9 cellular contexts compared by ENCODE assay signal in genomic region chr22:22558972-22559603, GRCh38. TPM values are rescaled to one million over a fixed set of nuclear protein-coding genes. Genes with fewer than 3 reads are reported as not detected.
DNase-seq lines count a peak whose midpoint lies in the region; ATAC-seq and TF ChIP-seq lines count a peak whose summit lies in the region.
"Had no signal": no experiment of that assay in that cellular context is flagged by ENCODE, and none has a peak within 500 bp of the region (broad histone marks: within the 10 kb centered on the region; RNA-seq: fewer than 3 reads in every experiment).

Gene PRAME, minus strand, starts transcription at chr22:22559265. Its CDS starts 2,433 bp downstream, at chr22:22556832.

- H3K4me3 ChIP-seq in colonic mucosa: no peak within 1 kb of the TSS
- no peak within 1 kb of the TSS for H3K4me3 ChIP-seq in transverse colon

- POLR2A ChIA-PET in naive thymus-derived CD8-positive, alpha-beta T cell (lab: Charles Lee): no interaction called here

- no peaks in the 10 kb centered on the region for H3K4me1 ChIP-seq in colonic mucosa
- H3K4me1 ChIP-seq in transverse colon: no peaks in the 10 kb centered on the region
- H3K4me1 ChIP-seq: parathyroid adenoma had no signal

- peak within 1 kb of the TSS in 2 of 10 donors; percentile 6 to 36 for H3K4me3 Mint-ChIP-seq in naive thymus-derived CD8-positive, alpha-beta T cell

- WGBS in transverse colon (ENCODE audit: low coverage in 1 of 2), 2 donors: 50% methylated on average over 32 of the region's 32 CpGs; no CpG with 5 or more reads in 1 of the 2 donors

- in situ Hi-C loops in transverse colon (cut with MboI; ENCODE audit: low pct_ligation_motif_present in 1 of 4, low pct_unique_long_range_greater_than_20kb in 1 of 4, low sequenced_read_pairs in 3 of 4): no loop called here

- H3K36me3 ChIP-seq in colonic mucosa (no peaks in the 10 kb centered on the region), transverse colon (no peaks in the 10 kb centered on the region)

- no peak for TF ChIP-seq POLR2A in transverse colon (IDR thresholded peaks at IDR 0.05)

- no peaks in the 10 kb centered on the region for H3K36me3 Mint-ChIP-seq in naive thymus-derived CD8-positive, alpha-beta T cell

- peaks cover 0 to 3% (median 0%) of the 10 kb centered on the region in 5 donors for H3K27me3 Mint-ChIP-seq in naive thymus-derived CD8-positive, alpha-beta T cell

- intact Hi-C loops in colonic mucosa (cut with DNase I): no loop called here
- intact Hi-C loops in transverse colon (cut with DNase I; ENCODE audit: low total_unique reads): no loop called here

- peaks cover 3 to 7% (median 4%) of the 10 kb centered on the region in 4 donors for H3K4me1 Mint-ChIP-seq in naive thymus-derived CD8-positive, alpha-beta T cell

- TF ChIP-seq CTCF in colonic mucosa (IDR thresholded peaks at IDR 0.05) (peak; percentile 54), transverse colon (IDR thresholded peaks at IDR 0.05) (peak; percentile 40 to 61 (median 51))

- peak within 1 kb of the TSS in 1 of 10 donors; percentile 71 for H3K27ac Mint-ChIP-seq in naive thymus-derived CD8-positive, alpha-beta T cell

- H3K27ac ChIP-seq in colonic mucosa (no peak within 1 kb of the TSS), transverse colon (no peak within 1 kb of the TSS)
- H3K27ac ChIP-seq: parathyroid adenoma had no signal

- H3K9me3 Mint-ChIP-seq in naive thymus-derived CD8-positive, alpha-beta T cell: no peaks in the 10 kb centered on the region

- ATAC-seq in activated CD4-positive, CD25-positive, alpha-beta regulatory T cell treated with anti-CD3 and anti-CD28 coated beads, Interleukin-2, amount 50 U/mL, for 24 hours: peak; percentile 61 to 74
- ATAC-seq in naive thymus-derived CD8-positive, alpha-beta T cell: peak; percentile 79 to 88

- DNase-seq in AG20443 (ENCODE audit: low spot score) (peak; percentile 47), H4 (ENCODE audit: low spot score) (peak; percentile 70), NCI-H510A treated with DMSO at 0.1 percent for 48 hours (lab: John Stamatoyannopoulos, UW) (peak; percentile 72), colonic mucosa (peak; percentile 72), transverse colon (peak; percentile 72), superior temporal gyrus (ENCODE audit: extremely low spot score) (no peak)
- peak; percentile 36 to 82 (median 60) for DNase-seq in naive thymus-derived CD8-positive, alpha-beta T cell

- H3K9me3 ChIP-seq in colonic mucosa (no peaks in the 10 kb centered on the region), transverse colon (no peaks in the 10 kb centered on the region)

- no peak for TF ChIP-seq EP300 in transverse colon (IDR thresholded peaks at IDR 0.05; ENCODE audit: low read depth)

- H3K9ac ChIP-seq in colonic mucosa (ENCODE audit: low read depth in 2 of 2, low read length in 2 of 2): no peak within 1 kb of the TSS
- H3K9ac ChIP-seq: parathyroid adenoma had no signal

- H3K27me3 ChIP-seq in colonic mucosa (no peaks in the 10 kb centered on the region), transverse colon (no peaks in the 10 kb centered on the region)

RNA-seq across cellular contexts. Expression of gene PRAME, which starts in this region (rescaled TPM):
- 1.9 and 3.6 TPM in 2 replicates for total RNA-seq in H4 (2014; rRNA removed; shearing (Covaris generic))
- 1 to 10 TPM in 1 of 2 donors, not detected in 1; 2.8 TPM for total RNA-seq in colonic mucosa
- total RNA-seq in naive thymus-derived CD8-positive, alpha-beta T cell: not detected
- polyA plus RNA-seq in naive thymus-derived CD8-positive, alpha-beta T cell: not detected
- under 1 TPM in 2 of 4 donors, not detected in 2; 0.16 to 0.41 TPM for total RNA-seq in transverse colon

Comparison
In these comparisons a context has a peak if more than half of its experiments do, and no peak if none do; other contexts are left out.
1. Peak in DNase-seq and ATAC-seq in naive thymus-derived CD8-positive, alpha-beta T cell; RNA of the gene not detected or under 1 TPM.
2. Peak in DNase-seq in transverse colon; RNA of the gene not detected or under 1 TPM.